10 cellular contexts compared by ENCODE assay signal in genomic region chr15:77456746-77457618, GRCh38. TPM values are rescaled to one million over a fixed set of nuclear protein-coding genes. Genes with fewer than 3 reads are reported as not detected.
DNase-seq lines count a peak whose midpoint lies in the region; ATAC-seq, FAIRE-seq and TF ChIP-seq lines count a peak whose summit lies in the region.
"Had no signal": no experiment of that assay in that cellular context is flagged by ENCODE, and none has a peak within 500 bp of the region (broad histone marks: within the 10 kb centered on the region; RNA-seq: fewer than 3 reads in every experiment).

No MANE protein-coding gene starts in this region.

- H3K4me3 ChIP-seq in left ventricle myocardium inferior, result no peak overlapping the region
- H3K4me3 ChIP-seq in pancreas, result no peak overlapping the region
- H3K4me3 ChIP-seq: gastrocnemius medialis had no signal

- no peaks in the 10 kb centered on the region for H3K27me3 Mint-ChIP-seq in activated T-helper 1 cell treated with anti-CD3 and anti-CD28 coated beads, Interleukin-12 subunit alpha, Interleukin-12 subunit beta, Interleukin-2, Interleukin-4 antibody, amounts not matched to agents 30 ng/mL and 10 ng/mL and 1 ng/mL, durations not matched to agents 14 hours and 24 hours and 36 hours (ENCODE audit: insufficient read depth)

- H3K27ac ChIP-seq in left ventricle myocardium inferior (replicated peaks), result peak overlapping the region; percentile 70
- H3K27ac ChIP-seq in pancreas, result no peak overlapping the region

- H3K4me3 Mint-ChIP-seq in activated T-helper 1 cell treated with anti-CD3 and anti-CD28 coated beads, Interleukin-12 subunit alpha, Interleukin-12 subunit beta, Interleukin-2, Interleukin-4 antibody, amounts not matched to agents 30 ng/mL and 10 ng/mL and 1 ng/mL, durations not matched to agents 14 hours and 24 hours and 36 hours, result no peak overlapping the region

- H3K9me3 Mint-ChIP-seq in activated T-helper 1 cell treated with anti-CD3 and anti-CD28 coated beads, Interleukin-12 subunit alpha, Interleukin-12 subunit beta, Interleukin-2, Interleukin-4 antibody, amounts not matched to agents 30 ng/mL and 10 ng/mL and 1 ng/mL, durations not matched to agents 14 hours and 24 hours and 36 hours, result no peaks in the 10 kb centered on the region

- H3K27me3 ChIP-seq in left ventricle myocardium inferior (ENCODE audit: low read depth) (no peaks in the 10 kb centered on the region), pancreas (no peaks in the 10 kb centered on the region)
- H3K27me3 ChIP-seq: gastrocnemius medialis had no signal

- no peak for FAIRE-seq in pancreas (lab: Jason Lieb, UNC)

- peaks cover 26% of the 10 kb centered on the region for H3K4me1 Mint-ChIP-seq in activated T-helper 1 cell treated with anti-CD3 and anti-CD28 coated beads, Interleukin-12 subunit alpha, Interleukin-12 subunit beta, Interleukin-2, Interleukin-4 antibody, amounts not matched to agents 30 ng/mL and 10 ng/mL and 1 ng/mL, durations not matched to agents 14 hours and 24 hours and 36 hours (ENCODE audit: low read depth)

- H3K36me3 ChIP-seq in left ventricle myocardium inferior, result peaks cover 12% of the 10 kb centered on the region
- peaks cover 0 to 5% (median 0%) of the 10 kb centered on the region in 3 donors for H3K36me3 ChIP-seq in pancreas

- H3K9me3 ChIP-seq in left ventricle myocardium inferior (replicated peaks) (no peaks in the 10 kb centered on the region), pancreas (no peaks in the 10 kb centered on the region)
- H3K9me3 ChIP-seq: gastrocnemius medialis had no signal

- ATAC-seq in left ventricle myocardium superior (no peak), HG02678 (IDR thresholded peaks at IDR 0.05; ENCODE audit: unreplicated experiment) (no peak), pancreas (no peak)
- ATAC-seq: gastrocnemius medialis had no signal

- intact Hi-C loops in left ventricle myocardium inferior (cut with micrococcal nuclease), result no loop called here
- intact Hi-C loops in left ventricle myocardium superior (cut with micrococcal nuclease), result no loop called here
- intact Hi-C loops in activated T-helper 1 cell treated with anti-CD3 and anti-CD28 coated beads, Interleukin-12 subunit alpha, Interleukin-12 subunit beta, Interleukin-2, Interleukin-4 antibody, amounts not matched to agents 30 ng/mL and 10 ng/mL and 1 ng/mL, durations not matched to agents 14 hours and 24 hours and 36 hours (cut with micrococcal nuclease), result loop anchor here (5.0 kb wide), 1 partner anchor 35 kb away; the partner anchor contains the start of genes HMG20A and PEAK1
- intact Hi-C loops in pancreas (cut with DNase I), result no loop called here

- peaks cover 61% of the 10 kb centered on the region for H3K4me1 ChIP-seq in left ventricle myocardium inferior
- peaks cover 0 to 14% (median 0%) of the 10 kb centered on the region in 3 donors for H3K4me1 ChIP-seq in pancreas

- DNase-seq in left ventricle myocardium inferior (no peak), left ventricle myocardium superior (no peak), kidney glomerular epithelial cell (lab: John Stamatoyannopoulos, UW) (peak; percentile 71), pancreas (no peak), GM20000 (ENCODE audit: low spot score) (no peak), AG08396 (ENCODE audit: low spot score) (no peak)
- no peak for DNase-seq in activated T-helper 1 cell treated with anti-CD3 and anti-CD28 coated beads, Interleukin-12 subunit alpha, Interleukin-12 subunit beta, Interleukin-2, Interleukin-4 antibody, amounts not matched to agents 30 ng/mL and 10 ng/mL and 1 ng/mL, durations not matched to agents 14 hours and 24 hours and 36 hours (ENCODE audit: low spot score)
- DNase-seq: gastrocnemius medialis, NCI-H2171 had no signal

- peaks cover 21% of the 10 kb centered on the region for H3K36me3 Mint-ChIP-seq in activated T-helper 1 cell treated with anti-CD3 and anti-CD28 coated beads, Interleukin-12 subunit alpha, Interleukin-12 subunit beta, Interleukin-2, Interleukin-4 antibody, amounts not matched to agents 30 ng/mL and 10 ng/mL and 1 ng/mL, durations not matched to agents 14 hours and 24 hours and 36 hours (ENCODE audit: low read depth)

- 73 to 78% methylated on average over 6 of the region's 6 CpGs for WGBS in pancreas, 2 donors

- peak overlapping the region; percentile 2 for H3K27ac Mint-ChIP-seq in activated T-helper 1 cell treated with anti-CD3 and anti-CD28 coated beads, Interleukin-12 subunit alpha, Interleukin-12 subunit beta, Interleukin-2, Interleukin-4 antibody, amounts not matched to agents 30 ng/mL and 10 ng/mL and 1 ng/mL, durations not matched to agents 14 hours and 24 hours and 36 hours

- TF ChIP-seq CTCF in left ventricle myocardium inferior (IDR thresholded peaks at IDR 0.05; ENCODE audit: borderline replicate concordance) (no peak), pancreas (IDR thresholded peaks at IDR 0.05) (no peak), GM20000 (IDR thresholded peaks at IDR 0.05; ENCODE audit: extremely low read depth, missing control alignments) (no peak)

RNA-seq across cellular contexts. Expression of gene HMG20A, which starts 36.3 kb away (rescaled TPM):
- total RNA-seq in left ventricle myocardium inferior (30.5 TPM), left ventricle myocardium superior (32.0 TPM), pancreas (10 to 100 TPM; 11.0 to 20.5 (median 13.8) TPM)
- total RNA-seq in activated T-helper 1 cell treated with anti-CD3 and anti-CD28 coated beads, Interleukin-12 subunit alpha, Interleukin-12 subunit beta, Interleukin-2, Interleukin-4 antibody, amounts not matched to agents 30 ng/mL and 10 ng/mL and 1 ng/mL, durations not matched to agents 14 hours and 24 hours and 36 hours, result 42.5 and 46.5 TPM in 2 replicates
- polyA plus RNA-seq in pancreas, result 10 to 100 TPM in 1 of 2 donors, 1 to 10 TPM in 1; 7.8 to 12.0 TPM

RNA-seq across cellular contexts. Expression of gene PEAK1, which starts 37.1 kb away (rescaled TPM):
- total RNA-seq in left ventricle myocardium inferior (75.2 TPM), left ventricle myocardium superior (67.4 TPM), pancreas (10 to 100 TPM in 5 of 6 donors, 1 to 10 TPM in 1; 9.1 to 27.6 (median 12.5) TPM)
- total RNA-seq in activated T-helper 1 cell treated with anti-CD3 and anti-CD28 coated beads, Interleukin-12 subunit alpha, Interleukin-12 subunit beta, Interleukin-2, Interleukin-4 antibody, amounts not matched to agents 30 ng/mL and 10 ng/mL and 1 ng/mL, durations not matched to agents 14 hours and 24 hours and 36 hours, result 24.3 and 27.0 TPM in 2 replicates
- polyA plus RNA-seq in pancreas, result 1 to 10 TPM; 1.8 to 4.6 TPM
